28 cellular contexts compared by ENCODE assay signal in genomic region chr7:91918356-91918755, GRCh38.
"Had no signal": no experiment of that assay in that cellular context is flagged by ENCODE, and none has a peak within 500 bp of the region (broad histone marks: within the 10 kb centered on the region; RNA-seq: fewer than 3 reads in every experiment).

No MANE protein-coding gene starts in this region.

- H3K4me1 ChIP-seq: parathyroid adenoma, psoas muscle, spleen, suprapubic skin, testis, tibial artery, transverse colon, upper lobe of right lung had no signal

- H2AFZ ChIP-seq: neural progenitor cell, parathyroid adenoma had no signal

- H3K9ac ChIP-seq: neural progenitor cell, parathyroid adenoma had no signal

- H3K4me3 ChIP-seq: neural progenitor cell, ovary, psoas muscle, skin epidermis, smooth muscle cell, spleen, suprapubic skin, testis, tibial artery, transverse colon, upper lobe of right lung, uterus had no signal

- H3K4me2 ChIP-seq: neural progenitor cell, smooth muscle cell had no signal

- H3K27ac ChIP-seq: neural progenitor cell, ovary, parathyroid adenoma, psoas muscle, skin epidermis, spleen, suprapubic skin, testis, tibial artery, transverse colon, upper lobe of right lung, uterus had no signal

- H3K27me3 ChIP-seq: neural progenitor cell, ovary, spleen, suprapubic skin, testis, tibial artery, transverse colon, upper lobe of right lung, uterus had no signal

- DNase-seq: natural killer cell; occipital lobe; ovary; posterior cingulate gyrus; psoas muscle; right cardiac atrium; spleen; stimulated activated CD4-positive, alpha-beta T cell treated with anti-CD3 and anti-CD28 coated beads, Interleukin-12 subunit alpha, Interleukin-12 subunit beta, amount 100 ng/mL, for 4 hours; stimulated activated CD4-positive, alpha-beta T cell treated with anti-CD3 and anti-CD28 coated beads, Interleukin-1b, Interleukin-23, amount 100 ng/mL, for 48 hours; stimulated activated CD4-positive, alpha-beta T cell treated with anti-CD3 and anti-CD28 coated beads, Interleukin-4, amount 100 ng/mL, for 1 hour; stimulated activated CD4-positive, alpha-beta T cell treated with anti-CD3 and anti-CD28 coated beads, Interleukin-4, amount 100 ng/mL, for 4 hours; stimulated activated CD8-positive, alpha-beta memory T cell treated with anti-CD3 and anti-CD28 coated beads, Interleukin-4, amount 100 ng/mL, for 48 hours; stimulated activated naive CD4-positive, alpha-beta T cell; stimulated activated naive CD8-positive, alpha-beta T cell treated with anti-CD3 and anti-CD28 coated beads, Interleukin-15, amount 100 ng/mL, for 72 hours; stimulated activated naive CD8-positive, alpha-beta T cell treated with anti-CD3 and anti-CD28 coated beads, Interleukin-15, Interleukin-2, amounts not matched to agents 100 U/mL and 50 U/mL, for 24 hours; substantia nigra; testis; tibial artery; transverse colon; upper lobe of right lung; uterus had no signal

- H3K79me2 ChIP-seq: parathyroid adenoma had no signal

- ATAC-seq: natural killer cell; psoas muscle; right cardiac atrium; sciatic nerve; stimulated activated memory B cell treated with anti-CD40 and anti-IgM and Interleukin-4, amounts not matched to agents 10 μg/mL and 1 μg/mL and 100 μg/mL, for 72 hours; stimulated activated naive CD8-positive, alpha-beta T cell treated with anti-CD3 and anti-CD28 coated beads, Interleukin-15, amount 100 ng/mL, for 72 hours; stimulated activated naive CD8-positive, alpha-beta T cell treated with anti-CD3 and anti-CD28 coated beads, Interleukin-15, Interleukin-2, amounts not matched to agents 100 U/mL and 50 U/mL, for 24 hours; upper lobe of right lung had no signal

- H3K36me3 ChIP-seq: neural progenitor cell, ovary, spleen, suprapubic skin, tibial artery, transverse colon, upper lobe of right lung, uterus had no signal

- H3K9me3 ChIP-seq: ovary, psoas muscle, spleen, suprapubic skin, testis, tibial artery, transverse colon, upper lobe of right lung, uterus had no signal
